In genomic region chr14:104665092-104665662, GRCh38 we compare ENCODE assay signal across 12 cellular contexts. TPM values are rescaled to one million over a fixed set of nuclear protein-coding genes. Genes with fewer than 3 reads are reported as not detected.
DNase-seq lines count a peak whose midpoint lies in the region; ATAC-seq, FAIRE-seq and TF ChIP-seq lines count a peak whose summit lies in the region.
"Had no signal": no experiment of that assay in that cellular context is flagged by ENCODE, and none has a peak within 500 bp of the region (broad histone marks: within the 10 kb centered on the region; RNA-seq: fewer than 3 reads in every experiment).

No MANE protein-coding gene starts in this region.

- H3K9me1 ChIP-seq in keratinocyte (ENCODE audit: control insufficient read depth, extremely low read depth, insufficient read depth, low read length), result no peaks in the 10 kb centered on the region

- intact Hi-C loops in activated naive CD4-positive, alpha-beta T cell treated with anti-CD3 and anti-CD28 coated beads for 36 hours (cut with micrococcal nuclease), result loop anchor here (1.0 to 2.0 kb wide), 3 partner anchors 12 to 43 kb away; no protein-coding TSS in a partner anchor

- H3K27ac Mint-ChIP-seq in activated naive CD4-positive, alpha-beta T cell treated with anti-CD3 and anti-CD28 coated beads for 36 hours, result peak overlapping the region; percentile 64
- peak overlapping the region; percentile 51 for H3K27ac Mint-ChIP-seq in activated T-helper 17 cell treated with anti-CD3 and anti-CD28 coated beads, Interleukin-2, amount 50 U/mL, for 72 hours
- H3K27ac Mint-ChIP-seq: HFFc6 had no signal

- H3K9me3 Mint-ChIP-seq in activated naive CD4-positive, alpha-beta T cell treated with anti-CD3 and anti-CD28 coated beads for 36 hours, result no peaks in the 10 kb centered on the region
- H3K9me3 Mint-ChIP-seq in activated T-helper 17 cell treated with anti-CD3 and anti-CD28 coated beads, Interleukin-2, amount 50 U/mL, for 72 hours, result no peaks in the 10 kb centered on the region

- no peaks in the 10 kb centered on the region for H3K9me3 ChIP-seq in keratinocyte (ENCODE audit: control insufficient read depth, low read depth, low read length)
- no peaks in the 10 kb centered on the region for H3K9me3 ChIP-seq in thymus (ENCODE audit: control insufficient read depth)

- H2AFZ ChIP-seq in keratinocyte (ENCODE audit: control insufficient read depth, low read length), result peak overlapping the region; percentile 76

- peaks cover 7% of the 10 kb centered on the region for H3K27me3 ChIP-seq in keratinocyte (ENCODE audit: control insufficient read depth, extremely low read depth, insufficient read depth, low read length)
- H3K27me3 ChIP-seq in thymus (ENCODE audit: control insufficient read depth, insufficient read depth), result no peaks in the 10 kb centered on the region

- FAIRE-seq in keratinocyte (lab: Jason Lieb, UNC), result peak; percentile 43

- no peak for DNase-seq in activated naive CD4-positive, alpha-beta T cell treated with anti-CD3 and anti-CD28 coated beads for 36 hours
- no peak for DNase-seq in activated naive CD4-positive, alpha-beta T cell (lab: John Stamatoyannopoulos, UW)
- DNase-seq in keratinocyte (ENCODE audit: low read depth, low spot score) (no peak), kidney glomerular epithelial cell (lab: John Stamatoyannopoulos, UW) (no peak)
- DNase-seq: effector CD8-positive, alpha-beta T cell; HFFc6; Kasumi-1; NK-92 treated with Interleukin-12 subunit alpha and Interleukin-12 subunit beta, amount 100 ng/mL, for 24 hours had no signal

- H3K4me1 ChIP-seq in keratinocyte (ENCODE audit: control insufficient read depth, extremely low read depth, insufficient read depth, low read length), result no peaks in the 10 kb centered on the region
- peaks cover 4% of the 10 kb centered on the region for H3K4me1 ChIP-seq in thymus (ENCODE audit: control insufficient read depth, insufficient read depth, low read length)

- no peaks in the 10 kb centered on the region for H3K79me2 ChIP-seq in keratinocyte (ENCODE audit: control insufficient read depth, insufficient read depth, low read length)

- no peak overlapping the region for H3K9ac ChIP-seq in keratinocyte (ENCODE audit: control insufficient read depth, extremely low read depth, insufficient read depth, low read length)

- no peaks in the 10 kb centered on the region for H4K20me1 ChIP-seq in keratinocyte (ENCODE audit: control insufficient read depth, extremely low read depth, insufficient read depth, low read length)

- CTCF ChIA-PET in activated naive CD4-positive, alpha-beta T cell treated with anti-CD3 and anti-CD28 coated beads for 36 hours (lab: Charles Lee), result interaction anchor here (1.1 to 1.5 kb wide), 2 partner anchors 33 to 86 kb away, joined by 4 to 6 read pairs; no protein-coding TSS in a partner anchor

- no peaks in the 10 kb centered on the region for H3K27me3 Mint-ChIP-seq in activated naive CD4-positive, alpha-beta T cell treated with anti-CD3 and anti-CD28 coated beads for 36 hours (ENCODE audit: low read depth)
- H3K27me3 Mint-ChIP-seq in activated T-helper 17 cell treated with anti-CD3 and anti-CD28 coated beads, Interleukin-2, amount 50 U/mL, for 72 hours, result peaks cover 14% of the 10 kb centered on the region

- H3K4me3 ChIP-seq in keratinocyte (ENCODE audit: control insufficient read depth in 2 of 3, extremely low read depth in 1 of 3, insufficient read depth in 2 of 3, low read depth in 1 of 3, low read length in 3 of 3), result no peak overlapping the region
- no peak overlapping the region for H3K4me3 ChIP-seq in thymus (ENCODE audit: low read length)

- TF ChIP-seq CTCF in keratinocyte (optimal IDR thresholded peaks at IDR 0.05 in 1 of 3, IDR thresholded peaks at IDR 0.05 in 1 of 3, conservative IDR thresholded peaks at IDR 0.05 in 1 of 3; ENCODE audit: extremely low read depth in 1 of 3, insufficient read depth in 2 of 3, low read length in 3 of 3), result no peak

- H3K4me3 Mint-ChIP-seq in activated naive CD4-positive, alpha-beta T cell treated with anti-CD3 and anti-CD28 coated beads for 36 hours, result no peak overlapping the region
- peak overlapping the region; percentile 31 for H3K4me3 Mint-ChIP-seq in activated T-helper 17 cell treated with anti-CD3 and anti-CD28 coated beads, Interleukin-2, amount 50 U/mL, for 72 hours
- H3K4me3 Mint-ChIP-seq: HFFc6 had no signal

- peak overlapping the region; percentile 27 for H3K4me2 ChIP-seq in keratinocyte (ENCODE audit: control insufficient read depth, extremely low read depth, insufficient read depth, low read depth, low read length)

- dilution Hi-C loops in keratinocyte (cut with MboI; ENCODE audit: extremely low pct_ligation_motif_present, low sequenced_read_pairs), result no loop called here

- H3K36me3 Mint-ChIP-seq in activated naive CD4-positive, alpha-beta T cell treated with anti-CD3 and anti-CD28 coated beads for 36 hours (ENCODE audit: low read depth), result no peaks in the 10 kb centered on the region
- H3K36me3 Mint-ChIP-seq in activated T-helper 17 cell treated with anti-CD3 and anti-CD28 coated beads, Interleukin-2, amount 50 U/mL, for 72 hours (ENCODE audit: low read depth), result no peaks in the 10 kb centered on the region

- WGBS in thymus, result 27% methylated on average over 2 of the region's 2 CpGs

- H3K27ac ChIP-seq in keratinocyte (ENCODE audit: control insufficient read depth, insufficient read depth, low read length), result no peak overlapping the region
- H3K27ac ChIP-seq in thymus (ENCODE audit: low read depth), result peak overlapping the region; percentile 15

- peaks cover 22% of the 10 kb centered on the region for H3K4me1 Mint-ChIP-seq in activated naive CD4-positive, alpha-beta T cell treated with anti-CD3 and anti-CD28 coated beads for 36 hours (ENCODE audit: low read depth)
- H3K4me1 Mint-ChIP-seq in activated T-helper 17 cell treated with anti-CD3 and anti-CD28 coated beads, Interleukin-2, amount 50 U/mL, for 72 hours, result peaks cover 10% of the 10 kb centered on the region

- H3K36me3 ChIP-seq in keratinocyte (ENCODE audit: control insufficient read depth in 2 of 2, extremely low read depth in 1 of 2, insufficient read depth in 2 of 2, low read length in 2 of 2), result no peaks in the 10 kb centered on the region
- no peaks in the 10 kb centered on the region for H3K36me3 ChIP-seq in thymus (ENCODE audit: control insufficient read depth, insufficient read depth)

- peak; percentile 61 for ATAC-seq in activated T-helper 17 cell treated with anti-CD3 and anti-CD28 coated beads, Interleukin-2, amount 50 U/mL, for 72 hours (replicated peaks)
- ATAC-seq in HG03571 (IDR thresholded peaks at IDR 0.05; ENCODE audit: unreplicated experiment), result no peak
- ATAC-seq in HG03565 (IDR thresholded peaks at IDR 0.05; ENCODE audit: unreplicated experiment), result no peak

RNA-seq across cellular contexts. Expression of gene INF2, which starts 24.2 kb away (rescaled TPM):
- 10 to 100 TPM; 50.7 to 50.9 TPM for total RNA-seq in activated naive CD4-positive, alpha-beta T cell treated with anti-CD3 and anti-CD28 coated beads for 36 hours
- 10 to 100 TPM; 61.9 to 87.8 TPM for total RNA-seq in activated T-helper 17 cell treated with anti-CD3 and anti-CD28 coated beads, Interleukin-2, amount 50 U/mL, for 72 hours
- polyA plus RNA-seq in keratinocyte (22.6 to 42.4 TPM (median 31.6 TPM) in 3 replicates), thymus (57.9 TPM)
- 13.0 TPM for polyA plus RNA-seq in keratinocyte (2011; ENCODE audit: low read depth)
- polyA plus RNA-seq in keratinocyte (2011; cell fraction: cytosol; rRNA removed), result 21.2 and 50.7 TPM in 2 replicates
- polyA plus RNA-seq in keratinocyte (2011; cell fraction: nucleus; rRNA removed), result 66.3 and 100 TPM in 2 replicates
- 31.0 and 82.3 TPM in 2 replicates for polyA plus RNA-seq in keratinocyte (2012; ENCODE audit: low replicate concordance)
- polyA minus RNA-seq in keratinocyte, result 27.3 to 92.4 TPM (median 35.0 TPM) in 3 replicates
- 74.2 TPM for polyA minus RNA-seq in keratinocyte (2011; cell fraction: cytosol; rRNA and poly(A)+ RNA removed)
- polyA minus RNA-seq in keratinocyte (2011; cell fraction: nucleus; rRNA and poly(A)+ RNA removed), result 56.2 and 58.6 TPM in 2 replicates

RNA-seq across cellular contexts. Expression of gene ADSS1, which starts 58.9 kb away (rescaled TPM):
- 1 to 10 TPM; 5.1 to 5.5 TPM for total RNA-seq in activated naive CD4-positive, alpha-beta T cell treated with anti-CD3 and anti-CD28 coated beads for 36 hours
- 1 to 10 TPM in 1 of 2 donors, under 1 TPM in 1; 0.91 to 2.4 TPM for total RNA-seq in activated T-helper 17 cell treated with anti-CD3 and anti-CD28 coated beads, Interleukin-2, amount 50 U/mL, for 72 hours
- polyA plus RNA-seq in keratinocyte (1.7 to 4.9 TPM (median 1.8 TPM) in 3 replicates), thymus (4.0 TPM)
- 12.4 TPM for polyA plus RNA-seq in keratinocyte (2011; ENCODE audit: low read depth)
- polyA plus RNA-seq in keratinocyte (2011; cell fraction: cytosol; rRNA removed), result 1.1 and 1.8 TPM in 2 replicates
- 7.2 and 9.8 TPM in 2 replicates for polyA plus RNA-seq in keratinocyte (2011; cell fraction: nucleus; rRNA removed)
- polyA plus RNA-seq in keratinocyte (2012; ENCODE audit: low replicate concordance), result 1.4 and 22.0 TPM in 2 replicates
- polyA minus RNA-seq in keratinocyte, result 0.32 to 1.5 TPM (median 1.3 TPM) in 3 replicates
- polyA minus RNA-seq in keratinocyte (2011; cell fraction: cytosol; rRNA and poly(A)+ RNA removed), result 2.1 TPM
- polyA minus RNA-seq in keratinocyte (2011; cell fraction: nucleus; rRNA and poly(A)+ RNA removed), result 2.0 and 4.4 TPM in 2 replicates
